1 cellular context compared by ENCODE assay signal in the genomic region with DNA sequence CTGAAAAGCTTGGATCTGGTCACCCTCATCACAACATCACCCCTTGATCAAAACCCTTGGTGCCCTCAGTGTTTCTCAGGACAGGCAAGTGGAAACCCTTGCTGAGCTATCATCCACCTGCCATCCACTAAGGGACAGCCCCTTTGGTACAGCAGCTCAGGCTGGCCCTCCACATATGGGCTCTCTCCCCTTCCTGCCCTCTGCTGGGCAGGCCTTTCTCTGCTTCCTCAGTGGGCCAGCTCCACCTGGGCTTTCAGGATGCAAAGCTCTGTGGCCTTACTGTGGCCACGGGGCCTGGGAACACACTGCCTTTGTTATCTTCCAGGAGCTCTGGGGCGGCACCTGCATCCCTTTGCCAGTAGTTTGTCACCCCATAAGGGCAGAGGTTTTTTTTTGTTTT.
TF ChIP-seq lines count a peak whose summit lies in the region.

No MANE protein-coding gene starts in this region.

TF ChIP-seq in GM12878, 131 proteins besides CTCF, POLR2A, EP300 and RAD21:
- TF ChIP-seq, protein P1, sequence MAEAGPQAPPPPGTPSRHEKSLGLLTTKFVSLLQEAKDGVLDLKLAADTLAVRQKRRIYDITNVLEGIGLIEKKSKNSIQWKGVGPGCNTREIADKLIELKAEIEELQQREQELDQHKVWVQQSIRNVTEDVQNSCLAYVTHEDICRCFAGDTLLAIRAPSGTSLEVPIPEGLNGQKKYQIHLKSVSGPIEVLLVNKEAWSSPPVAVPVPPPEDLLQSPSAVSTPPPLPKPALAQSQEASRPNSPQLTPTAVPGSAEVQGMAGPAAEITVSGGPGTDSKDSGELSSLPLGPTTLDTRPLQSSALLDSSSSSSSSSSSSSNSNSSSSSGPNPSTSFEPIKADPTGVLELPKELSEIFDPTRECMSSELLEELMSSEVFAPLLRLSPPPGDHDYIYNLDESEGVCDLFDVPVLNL (IDR thresholded peaks at IDR 0.05; ENCODE audit: low read depth, low read length): no peak
- TF ChIP-seq SUZ12 (IDR thresholded peaks at IDR 0.05; ENCODE audit: unreplicated experiment) (no peak), CBX3 (IDR thresholded peaks at IDR 0.05; ENCODE audit: borderline replicate concordance, low read depth) (no peak), CBX5 (IDR thresholded peaks at IDR 0.05; ENCODE audit: low read depth) (no peak), GATAD2B (conservative IDR thresholded peaks at IDR 0.05; ENCODE audit: low read depth) (no peak), BACH1 (IDR thresholded peaks at IDR 0.05; ENCODE audit: borderline replicate concordance) (no peak), SPI1 (IDR thresholded peaks at IDR 0.05; ENCODE audit: borderline replicate concordance, insufficient read depth, low read depth, low read length) (no peak)
- TF ChIP-seq, protein P2, sequence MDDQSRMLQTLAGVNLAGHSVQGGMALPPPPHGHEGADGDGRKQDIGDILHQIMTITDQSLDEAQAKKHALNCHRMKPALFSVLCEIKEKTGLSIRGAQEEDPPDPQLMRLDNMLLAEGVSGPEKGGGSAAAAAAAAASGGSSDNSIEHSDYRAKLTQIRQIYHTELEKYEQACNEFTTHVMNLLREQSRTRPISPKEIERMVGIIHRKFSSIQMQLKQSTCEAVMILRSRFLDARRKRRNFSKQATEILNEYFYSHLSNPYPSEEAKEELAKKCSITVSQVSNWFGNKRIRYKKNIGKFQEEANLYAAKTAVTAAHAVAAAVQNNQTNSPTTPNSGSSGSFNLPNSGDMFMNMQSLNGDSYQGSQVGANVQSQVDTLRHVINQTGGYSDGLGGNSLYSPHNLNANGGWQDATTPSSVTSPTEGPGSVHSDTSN (IDR thresholded peaks at IDR 0.05; ENCODE audit: insufficient replicate concordance, low read depth, low read length): no peak
- TF ChIP-seq, protein P3, sequence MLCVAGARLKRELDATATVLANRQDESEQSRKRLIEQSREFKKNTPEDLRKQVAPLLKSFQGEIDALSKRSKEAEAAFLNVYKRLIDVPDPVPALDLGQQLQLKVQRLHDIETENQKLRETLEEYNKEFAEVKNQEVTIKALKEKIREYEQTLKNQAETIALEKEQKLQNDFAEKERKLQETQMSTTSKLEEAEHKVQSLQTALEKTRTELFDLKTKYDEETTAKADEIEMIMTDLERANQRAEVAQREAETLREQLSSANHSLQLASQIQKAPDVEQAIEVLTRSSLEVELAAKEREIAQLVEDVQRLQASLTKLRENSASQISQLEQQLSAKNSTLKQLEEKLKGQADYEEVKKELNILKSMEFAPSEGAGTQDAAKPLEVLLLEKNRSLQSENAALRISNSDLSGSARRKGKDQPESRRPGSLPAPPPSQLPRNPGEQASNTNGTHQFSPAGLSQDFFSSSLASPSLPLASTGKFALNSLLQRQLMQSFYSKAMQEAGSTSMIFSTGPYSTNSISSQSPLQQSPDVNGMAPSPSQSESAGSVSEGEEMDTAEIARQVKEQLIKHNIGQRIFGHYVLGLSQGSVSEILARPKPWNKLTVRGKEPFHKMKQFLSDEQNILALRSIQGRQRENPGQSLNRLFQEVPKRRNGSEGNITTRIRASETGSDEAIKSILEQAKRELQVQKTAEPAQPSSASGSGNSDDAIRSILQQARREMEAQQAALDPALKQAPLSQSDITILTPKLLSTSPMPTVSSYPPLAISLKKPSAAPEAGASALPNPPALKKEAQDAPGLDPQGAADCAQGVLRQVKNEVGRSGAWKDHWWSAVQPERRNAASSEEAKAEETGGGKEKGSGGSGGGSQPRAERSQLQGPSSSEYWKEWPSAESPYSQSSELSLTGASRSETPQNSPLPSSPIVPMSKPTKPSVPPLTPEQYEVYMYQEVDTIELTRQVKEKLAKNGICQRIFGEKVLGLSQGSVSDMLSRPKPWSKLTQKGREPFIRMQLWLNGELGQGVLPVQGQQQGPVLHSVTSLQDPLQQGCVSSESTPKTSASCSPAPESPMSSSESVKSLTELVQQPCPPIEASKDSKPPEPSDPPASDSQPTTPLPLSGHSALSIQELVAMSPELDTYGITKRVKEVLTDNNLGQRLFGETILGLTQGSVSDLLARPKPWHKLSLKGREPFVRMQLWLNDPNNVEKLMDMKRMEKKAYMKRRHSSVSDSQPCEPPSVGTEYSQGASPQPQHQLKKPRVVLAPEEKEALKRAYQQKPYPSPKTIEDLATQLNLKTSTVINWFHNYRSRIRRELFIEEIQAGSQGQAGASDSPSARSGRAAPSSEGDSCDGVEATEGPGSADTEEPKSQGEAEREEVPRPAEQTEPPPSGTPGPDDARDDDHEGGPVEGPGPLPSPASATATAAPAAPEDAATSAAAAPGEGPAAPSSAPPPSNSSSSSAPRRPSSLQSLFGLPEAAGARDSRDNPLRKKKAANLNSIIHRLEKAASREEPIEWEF (IDR thresholded peaks at IDR 0.05; ENCODE audit: insufficient replicate concordance, low read depth, low read length): no peak
